12 cellular contexts compared by ENCODE assay signal in genomic region chr6:120198033-120198432, GRCh38.
A peak's percentile ranks its signal among the peaks of the same experiment; 100 is the strongest.
DNase-seq lines count a peak whose midpoint lies in the region; FAIRE-seq and TF ChIP-seq lines count a peak whose summit lies in the region.
"Had no signal": no experiment of that assay in that cellular context is flagged by ENCODE, and none has a peak within 500 bp of the region (broad histone marks: within the 10 kb centered on the region; RNA-seq: fewer than 3 reads in every experiment).

No MANE protein-coding gene starts in this region.

- FAIRE-seq in astrocyte (lab: Jason Lieb, UNC) (no peak), D721Med (lab: Jason Lieb, UNC) (no peak)

- no peaks in the 10 kb centered on the region for H4K20me1 ChIP-seq in astrocyte (ENCODE audit: insufficient read depth, low read length)

- H3K36me3 ChIP-seq in MG63 (no peaks in the 10 kb centered on the region), astrocyte (ENCODE audit: insufficient read depth, low read length) (no peaks in the 10 kb centered on the region)

- H3K27me3 Mint-ChIP-seq in astrocyte (ENCODE audit: low read depth, unreplicated experiment), result no peaks in the 10 kb centered on the region
- H3K27me3 Mint-ChIP-seq: brain, type B pancreatic cell had no signal

- H3K27ac Mint-ChIP-seq in astrocyte (ENCODE audit: unreplicated experiment), result peak overlapping the region; percentile 73
- H3K27ac Mint-ChIP-seq: brain, type B pancreatic cell had no signal

- H3K4me2 ChIP-seq in astrocyte (ENCODE audit: low read length), result no peak overlapping the region

- H3K9ac ChIP-seq in astrocyte (ENCODE audit: low read length), result peak overlapping the region; percentile 11

- TF ChIP-seq CTCF in AG10803 (conservative IDR thresholded peaks at IDR 0.05; ENCODE audit: low read length) (no peak), astrocyte (IDR thresholded peaks at IDR 0.05; ENCODE audit: insufficient read depth, low read depth, low read length) (no peak), D721Med (IDR thresholded peaks at IDR 0.05; ENCODE audit: insufficient read depth, missing control alignments) (no peak)

- no peaks in the 10 kb centered on the region for H3K9me3 Mint-ChIP-seq in astrocyte (ENCODE audit: unreplicated experiment)
- H3K9me3 Mint-ChIP-seq: brain, type B pancreatic cell had no signal

- DNase-seq in AG10803 (ENCODE audit: low read depth) (peak; percentile 1), MG63 (peak; percentile 3), astrocyte (ENCODE audit: low read depth) (peak; percentile 79), iPS-NIHi7 (ENCODE audit: extremely low spot score) (peak; percentile 12), GOT3 (lab: John Stamatoyannopoulos, UW) (no peak), COR-L47 (lab: John Stamatoyannopoulos, UW) (no peak), CD1c-positive myeloid dendritic cell (ENCODE audit: extremely low spot score) (no peak), D721Med (ENCODE audit: insufficient read length, low spot score) (no peak)
- DNase-seq: retina had no signal

- no peak overlapping the region for H3K4me3 Mint-ChIP-seq in astrocyte (ENCODE audit: unreplicated experiment)
- H3K4me3 Mint-ChIP-seq: brain, type B pancreatic cell had no signal

- H3K27me3 ChIP-seq in MG63 (no peaks in the 10 kb centered on the region), astrocyte (ENCODE audit: insufficient read depth, low read length) (no peaks in the 10 kb centered on the region)

- H3K36me3 Mint-ChIP-seq in astrocyte (ENCODE audit: low read depth, unreplicated experiment), result no peaks in the 10 kb centered on the region
- H3K36me3 Mint-ChIP-seq: brain, type B pancreatic cell had no signal

- no peaks in the 10 kb centered on the region for H3K9me3 ChIP-seq in MG63
- H3K9me3 ChIP-seq in astrocyte (ENCODE audit: insufficient read depth, low read depth, low read length), result peaks cover 2% of the 10 kb centered on the region

- H3K27ac ChIP-seq in astrocyte (ENCODE audit: low read depth, low read length), result peak overlapping the region; percentile 39
- H3K27ac ChIP-seq: C4-2B had no signal

- H3K79me2 ChIP-seq in astrocyte (ENCODE audit: insufficient read depth, low read length), result no peaks in the 10 kb centered on the region

- peaks cover 18% of the 10 kb centered on the region for H3K4me1 Mint-ChIP-seq in astrocyte (ENCODE audit: low read depth, unreplicated experiment)
- H3K4me1 Mint-ChIP-seq: brain had no signal

- H3K4me1 ChIP-seq in astrocyte (ENCODE audit: insufficient read depth, low read length), result no peaks in the 10 kb centered on the region

- no peak overlapping the region for H2AFZ ChIP-seq in astrocyte (ENCODE audit: low read depth, low read length)

- H3K4me3 ChIP-seq in AG10803 (ENCODE audit: low read length), result no peak overlapping the region
- no peak overlapping the region for H3K4me3 ChIP-seq in MG63
- no peak overlapping the region for H3K4me3 ChIP-seq in astrocyte (ENCODE audit: insufficient read depth, low read depth, low read length)

Comparison
In these comparisons a context has a peak if more than half of its experiments do, and no peak if none do; other contexts are left out.
1. DNase-seq: peak in AG10803 (single experiment), MG63 (single experiment), astrocyte (single experiment) and iPS-NIHi7 (single experiment); none in GOT3 (single experiment), COR-L47 (single experiment), CD1c-positive myeloid dendritic cell (single experiment) and D721Med (single experiment).